11 cellular contexts compared by ENCODE assay signal in genomic region chr11:78812513-78813293, GRCh38.
A peak's percentile ranks its signal among the peaks of the same experiment; 100 is the strongest.
DNase-seq lines count a peak whose midpoint lies in the region; ATAC-seq and TF ChIP-seq lines count a peak whose summit lies in the region.
"Had no signal": no experiment of that assay in that cellular context is flagged by ENCODE, and none has a peak within 500 bp of the region (broad histone marks: within the 10 kb centered on the region; RNA-seq: fewer than 3 reads in every experiment).

No MANE protein-coding gene starts in this region.

- H3K27ac Mint-ChIP-seq in brain (peak overlapping the region in 4 of 5 experiments; percentile 22 to 92 (median 64)), nephron (peak overlapping the region; percentile 6 to 79 (median 76))

- peak; percentile 12 to 45 (median 18) for DNase-seq in NCI-H1417 (lab: John Stamatoyannopoulos, UW)
- no peak for DNase-seq in NCI-H1417 treated with DMSO at 0.1 percent for 48 hours (lab: John Stamatoyannopoulos, UW)
- DNase-seq in NCI-H1436 (lab: John Stamatoyannopoulos, UW): peak; percentile 30
- DNase-seq in activated CD4-positive, alpha-beta T cell treated with anti-CD3 and anti-CD28 coated beads, Interleukin-2, amount 50 U/mL, for 48 hours: no peak
- no peak for DNase-seq in activated CD4-positive, alpha-beta T cell treated with anti-CD3 and anti-CD28 coated beads, Interleukin-2, amount 50 U/mL, for 1 hour
- DNase-seq: KG1; stimulated activated naive B cell treated with anti-CD40 and anti-IgM and Interleukin-4, amounts not matched to agents 10 μg/mL and 1 μg/mL and 100 μg/mL, for 72 hours had no signal

- H3K27me3 Mint-ChIP-seq in brain (no peaks in the 10 kb centered on the region), nephron (ENCODE audit: low read depth) (no peaks in the 10 kb centered on the region)

- no peak for ATAC-seq in GM19351 (IDR thresholded peaks at IDR 0.05; ENCODE audit: unreplicated experiment)
- ATAC-seq: esophagus mucosa had no signal

- no peak overlapping the region for H3K4me3 Mint-ChIP-seq in brain
- no peak overlapping the region for H3K4me3 Mint-ChIP-seq in nephron
- H3K4me3 Mint-ChIP-seq: stimulated activated naive B cell treated with anti-CD40 and anti-IgM and Interleukin-4, amounts not matched to agents 10 μg/mL and 1 μg/mL and 100 μg/mL, for 72 hours had no signal

- H3K4me1 Mint-ChIP-seq in brain (peaks cover 43% of the 10 kb centered on the region), nephron (peaks cover 45% of the 10 kb centered on the region)
- H3K4me1 Mint-ChIP-seq: stimulated activated naive B cell treated with anti-CD40 and anti-IgM and Interleukin-4, amounts not matched to agents 10 μg/mL and 1 μg/mL and 100 μg/mL, for 72 hours had no signal

- H3K9me3 Mint-ChIP-seq in brain (no peaks in the 10 kb centered on the region), nephron (no peaks in the 10 kb centered on the region)
- H3K9me3 Mint-ChIP-seq: stimulated activated naive B cell treated with anti-CD40 and anti-IgM and Interleukin-4, amounts not matched to agents 10 μg/mL and 1 μg/mL and 100 μg/mL, for 72 hours had no signal

- TF ChIP-seq CTCF in brain (conservative IDR thresholded peaks at IDR 0.05): no peak
- no peak for TF ChIP-seq CTCF in nephron (IDR thresholded peaks at IDR 0.05; ENCODE audit: unreplicated experiment in 3 of 3)

- H3K36me3 Mint-ChIP-seq in brain: no peaks in the 10 kb centered on the region
- peaks cover 10% of the 10 kb centered on the region for H3K36me3 Mint-ChIP-seq in nephron (ENCODE audit: low read depth)
- H3K36me3 Mint-ChIP-seq: stimulated activated naive B cell treated with anti-CD40 and anti-IgM and Interleukin-4, amounts not matched to agents 10 μg/mL and 1 μg/mL and 100 μg/mL, for 72 hours had no signal

Comparison
In these comparisons a context has a peak if more than half of its experiments do, and no peak if none do; other contexts are left out.
1. DNase-seq: peak in NCI-H1417 (3 of 3) and NCI-H1436 (single experiment); none in NCI-H1417 treated with DMSO at 0.1 percent for 48 hours (single experiment), activated CD4-positive, alpha-beta T cell treated with anti-CD3 and anti-CD28 coated beads, Interleukin-2, amount 50 U/mL, for 48 hours (0 of 2) and activated CD4-positive, alpha-beta T cell treated with anti-CD3 and anti-CD28 coated beads, Interleukin-2, amount 50 U/mL, for 1 hour (single experiment).